In the genomic region with DNA sequence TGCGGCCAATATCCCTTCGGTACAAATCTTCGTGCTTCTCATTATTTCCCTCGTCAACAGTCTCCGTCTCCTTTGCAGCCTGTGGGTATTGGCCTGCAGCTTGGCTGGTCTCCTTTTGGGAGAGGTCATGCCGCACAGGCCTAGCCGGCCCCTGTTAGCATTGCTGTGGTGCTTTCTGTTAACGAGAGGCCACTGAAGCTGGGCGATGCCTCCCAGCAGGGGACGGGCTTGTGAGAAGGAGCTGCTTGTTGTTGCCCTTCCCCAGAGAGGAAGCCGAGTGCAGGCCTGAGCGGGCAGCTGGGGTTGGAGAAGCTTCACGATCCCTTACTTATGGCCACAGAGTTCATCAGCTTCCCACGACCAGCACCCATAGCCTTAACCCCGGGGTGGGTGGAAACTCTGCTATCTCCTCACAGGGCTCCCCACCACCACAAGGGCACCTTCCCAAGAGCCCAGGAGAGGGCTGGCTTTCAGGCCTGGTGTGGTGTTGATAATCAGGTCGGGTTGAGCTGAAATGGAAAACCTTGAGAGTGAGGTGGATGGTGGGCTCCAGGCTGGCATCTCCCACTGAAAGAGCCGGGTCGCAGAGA, we compare ENCODE assay signal across 11 cellular contexts.
A peak's percentile ranks its signal among the peaks of the same experiment; 100 is the strongest.
DNase-seq lines count a peak whose midpoint lies in the region; ATAC-seq and TF ChIP-seq lines count a peak whose summit lies in the region.
"Had no signal": no experiment of that assay in that cellular context is flagged by ENCODE, and none has a peak within 500 bp of the region (broad histone marks: within the 10 kb centered on the region; RNA-seq: fewer than 3 reads in every experiment).

No MANE protein-coding gene starts in this region.

- H3K9me3 ChIP-seq in lung (ENCODE audit: control insufficient read depth in 2 of 2, insufficient read depth in 1 of 2, low read length in 1 of 2): no peaks in the 10 kb centered on the region
- no peaks in the 10 kb centered on the region for H3K9me3 ChIP-seq in skeletal muscle tissue (ENCODE audit: control insufficient read depth in 3 of 3, low read length in 3 of 3)

- H3K4me1 Mint-ChIP-seq in chondrocyte (ENCODE audit: low read depth): peaks cover 50% of the 10 kb centered on the region

- no peak overlapping the region for H3K4me3 Mint-ChIP-seq in chondrocyte (ENCODE audit: unreplicated experiment)
- H3K4me3 Mint-ChIP-seq: stimulated activated naive CD8-positive, alpha-beta T cell treated with anti-CD3 and anti-CD28 coated beads, Interleukin-15, Interleukin-2, amounts not matched to agents 100 ng/mL and 50 ng/mL, for 24 hours had no signal

- H3K27ac ChIP-seq in lung (ENCODE audit: low read depth in 1 of 2, low read length in 1 of 2) (peak overlapping the region; percentile 13 to 70), skeletal muscle tissue (ENCODE audit: low read depth, low read length) (peak overlapping the region; percentile 69)
- H3K27ac ChIP-seq: HL-60 had no signal

- H3K9me3 Mint-ChIP-seq in chondrocyte (ENCODE audit: low read depth): no peaks in the 10 kb centered on the region
- H3K9me3 Mint-ChIP-seq: stimulated activated naive CD8-positive, alpha-beta T cell treated with anti-CD3 and anti-CD28 coated beads, Interleukin-15, Interleukin-2, amounts not matched to agents 100 ng/mL and 50 ng/mL, for 24 hours had no signal

- H3K36me3 Mint-ChIP-seq in chondrocyte (ENCODE audit: low read depth): no peaks in the 10 kb centered on the region

- WGBS in lung, 2 donors: 83 to 85% methylated on average over 18 of the region's 18 CpGs

- no peaks in the 10 kb centered on the region for H3K27me3 Mint-ChIP-seq in chondrocyte (ENCODE audit: low read depth)
- H3K27me3 Mint-ChIP-seq: stimulated activated naive CD8-positive, alpha-beta T cell treated with anti-CD3 and anti-CD28 coated beads, Interleukin-15, Interleukin-2, amounts not matched to agents 100 ng/mL and 50 ng/mL, for 24 hours had no signal

- TF ChIP-seq CTCF in chondrocyte (IDR thresholded peaks at IDR 0.05): no peak
- no peak for TF ChIP-seq CTCF in lung (IDR thresholded peaks at IDR 0.05; ENCODE audit: control extremely low read depth, extremely low read depth)

- H3K36me3 ChIP-seq in lung (ENCODE audit: control insufficient read depth in 2 of 2, insufficient read depth in 2 of 2, low read length in 2 of 2) (no peaks in the 10 kb centered on the region), skeletal muscle tissue (ENCODE audit: control insufficient read depth in 3 of 3, insufficient read depth in 3 of 3, low read length in 3 of 3) (no peaks in the 10 kb centered on the region)

- H3K4me1 ChIP-seq in lung (ENCODE audit: control insufficient read depth in 2 of 2, insufficient read depth in 2 of 2, low read length in 2 of 2) (peaks cover 2 to 36% of the 10 kb centered on the region in 2 donors), skeletal muscle tissue (ENCODE audit: control insufficient read depth in 3 of 3, insufficient read depth in 3 of 3, low read length in 3 of 3) (peaks cover 27 to 47% (median 33%) of the 10 kb centered on the region in 3 donors)

- H3K27ac Mint-ChIP-seq in chondrocyte (ENCODE audit: unreplicated experiment): peak overlapping the region; percentile 82

- ATAC-seq in lung (ENCODE audit: insufficient read depth, low FRiP score) (no peak), GM21786 (IDR thresholded peaks at IDR 0.05; ENCODE audit: unreplicated experiment) (no peak), HG03457 (IDR thresholded peaks at IDR 0.05; ENCODE audit: unreplicated experiment) (no peak)

- H3K27me3 ChIP-seq in lung (ENCODE audit: control insufficient read depth, insufficient read depth) (no peaks in the 10 kb centered on the region), skeletal muscle tissue (ENCODE audit: control insufficient read depth in 3 of 3, insufficient read depth in 3 of 3, low read length in 3 of 3) (no peaks in the 10 kb centered on the region)

- H3K4me3 ChIP-seq in lung (no peak overlapping the region), skeletal muscle tissue (ENCODE audit: low read length in 3 of 3) (no peak overlapping the region)

- DNase-seq in ELF-1 (ENCODE audit: low read depth, low spot score): peak; percentile 50
- DNase-seq in chondrocyte (ENCODE audit: low spot score): no peak
- no peak for DNase-seq in lung (ENCODE audit: low spot score)
- DNase-seq in islet precursor cell: no peak
- no peak for DNase-seq in HK-2 (ENCODE audit: unreplicated experiment)
- DNase-seq: NCI-H1105 treated with DMSO at 0.1 percent for 48 hours had no signal

- H3K9ac ChIP-seq in skeletal muscle tissue (ENCODE audit: low read depth in 1 of 3, low read length in 3 of 3): peak overlapping the region in 2 of 3 donors; percentile 50 to 54
